ENCODE assay signal across 11 cellular contexts in genomic region chr1:167489581-167490340, GRCh38. TPM values are rescaled to one million over a fixed set of nuclear protein-coding genes. Genes with fewer than 3 reads are reported as not detected.
A peak's percentile ranks its signal among the peaks of the same experiment; 100 is the strongest.
DNase-seq lines count a peak whose midpoint lies in the region; ATAC-seq and TF ChIP-seq lines count a peak whose summit lies in the region.
"Had no signal": no experiment of that assay in that cellular context is flagged by ENCODE, and none has a peak within 500 bp of the region (broad histone marks: within the 10 kb centered on the region; RNA-seq: fewer than 3 reads in every experiment).

No MANE protein-coding gene starts in this region.

- H3K9me3 Mint-ChIP-seq in CD4-positive, CD25-positive, alpha-beta regulatory T cell: no peaks in the 10 kb centered on the region
- H3K9me3 Mint-ChIP-seq in immature natural killer cell: no peaks in the 10 kb centered on the region

- TF ChIP-seq CTCF in Peyer's patch (IDR thresholded peaks at IDR 0.05): no peak
- TF ChIP-seq CTCF in stomach (IDR thresholded peaks at IDR 0.05): no peak

- H3K4me1 Mint-ChIP-seq in CD4-positive, CD25-positive, alpha-beta regulatory T cell: peaks cover 29 to 98% (median 81%) of the 10 kb centered on the region in 4 donors
- H3K4me1 Mint-ChIP-seq in immature natural killer cell: peaks cover 97 to 100% of the 10 kb centered on the region in 2 donors

- TF ChIP-seq EP300 in stomach (IDR thresholded peaks at IDR 0.05): no peak

- peaks cover 47% of the 10 kb centered on the region for H3K36me3 Mint-ChIP-seq in CD4-positive, CD25-positive, alpha-beta regulatory T cell
- peaks cover 13 to 45% (median 43%) of the 10 kb centered on the region in 3 donors for H3K36me3 Mint-ChIP-seq in immature natural killer cell

- no peaks in the 10 kb centered on the region for H3K27me3 ChIP-seq in CD4-positive, CD25-positive, alpha-beta regulatory T cell (ENCODE audit: control insufficient read depth, insufficient read depth, low read length)
- H3K27me3 ChIP-seq in Peyer's patch: no peaks in the 10 kb centered on the region
- peaks cover 0 to 13% (median 6%) of the 10 kb centered on the region in 3 donors for H3K27me3 ChIP-seq in stomach

- H3K9me3 ChIP-seq in CD4-positive, CD25-positive, alpha-beta regulatory T cell (ENCODE audit: control insufficient read depth in 2 of 2, low read length in 2 of 2): no peaks in the 10 kb centered on the region
- H3K9me3 ChIP-seq in Peyer's patch (no peaks in the 10 kb centered on the region), stomach (no peaks in the 10 kb centered on the region)
- H3K9me3 ChIP-seq: neutrophil had no signal

- peak overlapping the region; percentile 78 for H3K27ac ChIP-seq in CD4-positive, CD25-positive, alpha-beta regulatory T cell (ENCODE audit: insufficient read depth, low read length, poor library complexity, severe bottlenecking)
- peak overlapping the region in 3 of 4 donors; percentile 4 to 32 (median 27) for H3K27ac ChIP-seq in Peyer's patch
- no peak overlapping the region for H3K27ac ChIP-seq in stomach
- H3K27ac ChIP-seq: neutrophil had no signal

- peak overlapping the region; percentile 83 to 98 (median 94) for H3K27ac Mint-ChIP-seq in CD4-positive, CD25-positive, alpha-beta regulatory T cell
- H3K27ac Mint-ChIP-seq in immature natural killer cell: peak overlapping the region; percentile 95 to 100 (median 98)

- intact Hi-C loops in stomach (cut with DNase I; ENCODE audit: low total_unique reads): no loop called here

- peak overlapping the region; percentile 66 to 88 (median 84) for H3K4me3 Mint-ChIP-seq in CD4-positive, CD25-positive, alpha-beta regulatory T cell
- H3K4me3 Mint-ChIP-seq in immature natural killer cell: peak overlapping the region; percentile 83 to 91 (median 87)

- H3K4me1 ChIP-seq in CD4-positive, CD25-positive, alpha-beta regulatory T cell (ENCODE audit: control insufficient read depth, insufficient read depth, low read length, poor library complexity, severe bottlenecking): peaks cover 95% of the 10 kb centered on the region
- peaks cover 0 to 10% (median 0%) of the 10 kb centered on the region in 4 donors for H3K4me1 ChIP-seq in Peyer's patch
- H3K4me1 ChIP-seq in stomach: peaks cover 0 to 14% (median 0%) of the 10 kb centered on the region in 4 donors

- WGBS in stomach, 5 donors: 74 to 86% (median 81%) methylated on average over 20 of the region's 20 CpGs

- H3K27me3 Mint-ChIP-seq in CD4-positive, CD25-positive, alpha-beta regulatory T cell: peaks cover 5% of the 10 kb centered on the region
- peaks cover 34 to 89% (median 83%) of the 10 kb centered on the region in 3 donors for H3K27me3 Mint-ChIP-seq in immature natural killer cell (ENCODE audit: low read depth in 3 of 3)

- peak; percentile 43 to 46 (median 45) for DNase-seq in CD4-positive, CD25-positive, alpha-beta regulatory T cell
- DNase-seq in Peyer's patch (peak in 2 of 3 donors; percentile 15 to 43), immature natural killer cell (peak; percentile 84), stomach (no peak), ACHN (no peak)
- DNase-seq in activated gamma-delta T cell treated with anti-CD3 and anti-CD28 coated beads, Interleukin-2, amount 50 U/mL, for 16 hours (ENCODE audit: low read depth): peak; percentile 54
- DNase-seq: NCI-H2171, SIG-M5 had no signal

- H3K4me3 ChIP-seq in CD4-positive, CD25-positive, alpha-beta regulatory T cell (ENCODE audit: low read depth, low read length): peak overlapping the region; percentile 56
- no peak overlapping the region for H3K4me3 ChIP-seq in Peyer's patch
- no peak overlapping the region for H3K4me3 ChIP-seq in stomach

- H3K36me3 ChIP-seq in CD4-positive, CD25-positive, alpha-beta regulatory T cell (ENCODE audit: control insufficient read depth, insufficient read depth, low read length): peaks cover 37% of the 10 kb centered on the region
- H3K36me3 ChIP-seq in Peyer's patch (no peaks in the 10 kb centered on the region), stomach (no peaks in the 10 kb centered on the region)
- H3K36me3 ChIP-seq: neutrophil had no signal

- TF ChIP-seq POLR2A in Peyer's patch (IDR thresholded peaks at IDR 0.05) (no peak), GM18505 (IDR thresholded peaks at IDR 0.05; ENCODE audit: borderline replicate concordance, extremely low read depth, insufficient read depth, insufficient read length) (no peak), stomach (IDR thresholded peaks at IDR 0.05) (no peak)

- in situ Hi-C loops in ACHN (cut with HindIII; ENCODE audit: low pct_ligation_motif_present, low pct_unique_long_range_greater_than_20kb, low sequenced_read_pairs): no loop called here

- peak; percentile 54 for ATAC-seq in CD4-positive, CD25-positive, alpha-beta regulatory T cell (ENCODE audit: low read depth in 2 of 2)
- ATAC-seq in GM18505 (IDR thresholded peaks at IDR 0.05; ENCODE audit: unreplicated experiment) (no peak), esophagus mucosa (no peak)

RNA-seq across cellular contexts. Expression of gene CD247, which starts 28.6 kb away (rescaled TPM):
- 410 TPM for total RNA-seq in CD4-positive, CD25-positive, alpha-beta regulatory T cell
- polyA plus RNA-seq in CD4-positive, CD25-positive, alpha-beta regulatory T cell: 100 to 1,000 TPM; 412 to 718 (median 486) TPM
- total RNA-seq in Peyer's patch (1 to 10 TPM in 3 of 4 donors, not detected in 1; 1.9 to 7.4 (median 3.9) TPM), esophagus mucosa (0.80 TPM), stomach (1 to 10 TPM in 2 of 5 donors, not detected in 3; 5.3 to 6.7 TPM)
- polyA plus RNA-seq in immature natural killer cell (1,000 to 10,000 TPM; 1,122 to 1,466 (median 1,335) TPM), stomach (1 to 10 TPM in 2 of 3 donors, under 1 TPM in 1; 0.68 to 3.1 (median 1.0) TPM)

Comparison
In these comparisons a context has a peak if more than half of its experiments do, and no peak if none do; other contexts are left out.
1. ATAC-seq: peak in CD4-positive, CD25-positive, alpha-beta regulatory T cell (2 of 2); none in GM18505 (single experiment) and esophagus mucosa (single experiment).
2. DNase-seq: peak in CD4-positive, CD25-positive, alpha-beta regulatory T cell (3 of 3), Peyer's patch (2 of 3), activated gamma-delta T cell treated with anti-CD3 and anti-CD28 coated beads, Interleukin-2, amount 50 U/mL, for 16 hours (single experiment) and immature natural killer cell (3 of 3); none in stomach (single experiment) and ACHN (single experiment).
3. H3K27ac ChIP-seq: peak in CD4-positive, CD25-positive, alpha-beta regulatory T cell (single experiment) and Peyer's patch (3 of 4); none in stomach (0 of 5).
4. RNA of gene CD247, which starts 28.6 kb away (total RNA-seq): 410 TPM in CD4-positive, CD25-positive, alpha-beta regulatory T cell (single experiment); 1.9 to 7.4 TPM in Peyer's patch, 0.80 TPM in esophagus mucosa (single experiment) and 5.3 to 6.7 TPM in stomach; every median in the first group is over 10 times any median in the second.